ENCODE assay signal across 11 cellular contexts in the genomic region with DNA sequence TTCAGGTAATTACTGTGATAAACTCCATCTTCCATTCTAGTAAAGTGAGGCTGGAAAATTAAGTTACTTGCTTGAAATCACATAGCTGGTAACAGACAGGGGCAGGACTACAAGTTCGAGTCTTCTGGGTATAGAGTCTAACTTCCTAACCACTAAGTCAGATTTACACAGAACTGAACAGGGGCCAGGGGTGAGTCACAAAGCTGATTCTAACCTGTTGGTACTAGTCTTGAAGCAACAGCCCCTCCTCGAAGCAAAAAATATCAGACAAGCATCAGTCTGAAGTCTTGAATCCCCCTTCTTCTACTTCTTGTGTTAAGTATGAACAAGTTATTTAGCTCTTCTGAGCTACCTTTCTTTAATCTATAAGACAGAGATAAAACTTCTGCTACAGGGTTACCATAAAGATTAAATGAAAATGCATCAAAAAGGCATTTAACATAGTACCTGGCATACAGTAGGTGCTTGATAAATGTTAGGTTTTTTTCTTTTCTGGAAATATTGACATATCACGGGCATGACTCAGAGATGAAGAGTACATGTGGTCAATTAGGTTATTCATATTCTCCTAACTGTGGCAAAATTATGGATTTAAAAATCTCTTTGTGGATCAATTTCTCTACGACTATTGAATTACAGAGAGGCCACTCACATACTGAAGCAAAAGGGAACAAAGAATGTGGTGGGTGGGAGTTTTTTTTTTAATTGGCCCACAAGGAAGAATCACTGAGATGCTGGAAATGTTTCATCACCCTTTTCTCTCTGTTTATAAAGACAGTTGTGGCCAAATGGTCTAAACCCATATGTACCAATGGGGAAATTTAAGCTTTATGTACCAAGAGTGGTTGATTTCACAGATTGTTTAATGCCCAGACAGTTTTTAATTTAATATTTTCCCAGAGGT.
DNase-seq lines count a peak whose midpoint lies in the region; TF ChIP-seq lines count a peak whose summit lies in the region.
"Had no signal": no experiment of that assay in that cellular context is flagged by ENCODE, and none has a peak within 500 bp of the region (broad histone marks: within the 10 kb centered on the region; RNA-seq: fewer than 3 reads in every experiment).

No MANE protein-coding gene starts in this region.

- DNase-seq in AG10803 (ENCODE audit: low read depth) (peak; percentile 87), HCEC 1CT (peak; percentile 3), astrocyte of the spinal cord (ENCODE audit: low read depth, low spot score) (peak; percentile 76), kidney glomerular epithelial cell (lab: John Stamatoyannopoulos, UW) (peak; percentile 40), GM13977 (ENCODE audit: low spot score) (no peak), NCI-H524 treated with DMSO at 0.1 percent for 48 hours (lab: John Stamatoyannopoulos, UW) (no peak), superior temporal gyrus (ENCODE audit: extremely low spot score) (no peak), NCI-H1417 treated with DMSO at 0.1 percent for 48 hours (lab: John Stamatoyannopoulos, UW) (no peak)
- DNase-seq: left ventricle myocardium superior, NCI-H2107, sigmoid colon had no signal

- no peak for TF ChIP-seq CTCF in AG10803 (conservative IDR thresholded peaks at IDR 0.05; ENCODE audit: low read length)
- TF ChIP-seq CTCF in astrocyte of the spinal cord (IDR thresholded peaks at IDR 0.05; ENCODE audit: low read depth, low read length), result no peak
- no peak for TF ChIP-seq CTCF in GM13977 (IDR thresholded peaks at IDR 0.05; ENCODE audit: extremely low read depth, insufficient read depth, missing control alignments)

- H3K4me3 ChIP-seq in AG10803 (ENCODE audit: low read length), result no peak overlapping the region
- no peak overlapping the region for H3K4me3 ChIP-seq in astrocyte of the spinal cord (ENCODE audit: low read depth, low read length)
- H3K4me3 ChIP-seq: sigmoid colon had no signal

- in situ Hi-C loops in astrocyte of the spinal cord (cut with HindIII; ENCODE audit: low sequenced_read_pairs), result no loop called here
- in situ Hi-C loops in GM13977 (cut with MboI; ENCODE audit: low pct_unique_long_range_greater_than_20kb, low sequenced_read_pairs, unreplicated experiment), result no loop called here

Comparison
In these comparisons a context has a peak if more than half of its experiments do, and no peak if none do; other contexts are left out.
1. DNase-seq: peak in AG10803 (single experiment), HCEC 1CT (single experiment), astrocyte of the spinal cord (single experiment) and kidney glomerular epithelial cell (single experiment); none in GM13977 (single experiment), NCI-H524 treated with DMSO at 0.1 percent for 48 hours (single experiment), superior temporal gyrus (single experiment) and NCI-H1417 treated with DMSO at 0.1 percent for 48 hours (single experiment).